ENCODE assay signal across 8 cellular contexts in genomic region chr5:1763548-1763911, GRCh38. TPM values are rescaled to one million over a fixed set of nuclear protein-coding genes. Genes with fewer than 3 reads are reported as not detected.
DNase-seq lines count a peak whose midpoint lies in the region; ATAC-seq and TF ChIP-seq lines count a peak whose summit lies in the region.

No MANE protein-coding gene starts in this region.

- no peak overlapping the region for H3K4me3 ChIP-seq in NB4 (ENCODE audit: low read depth, low read length)
- H3K4me3 ChIP-seq in retinal pigment epithelial cell (ENCODE audit: low read length): no peak overlapping the region

- TF ChIP-seq CTCF in NB4 (IDR thresholded peaks at IDR 0.05; ENCODE audit: low read depth, low read length) (peak; percentile 93), retinal pigment epithelial cell (conservative IDR thresholded peaks at IDR 0.05; ENCODE audit: low read depth, low read length) (peak; percentile 80)

- ATAC-seq in HG03135 (IDR thresholded peaks at IDR 0.05; ENCODE audit: unreplicated experiment): no peak

- DNase-seq in activated naive CD4-positive, alpha-beta T cell treated with Interleukin-2 at 50 U/mL for 16 hours: peak; percentile 45
- DNase-seq in activated naive CD4-positive, alpha-beta T cell (lab: John Stamatoyannopoulos, UW): no peak
- peak; percentile 71 for DNase-seq in NB4 (ENCODE audit: low read depth)
- peak; percentile 17 for DNase-seq in activated gamma-delta T cell treated with anti-CD3 and anti-CD28 coated beads, Interleukin-2, amount 50 U/mL, for 16 hours (ENCODE audit: low read depth)
- peak; percentile 61 for DNase-seq in glomerular endothelial cell (ENCODE audit: extremely low read depth, low read depth, low spot score)
- peak; percentile 2 for DNase-seq in retinal pigment epithelial cell (ENCODE audit: low read depth)
- no peak for DNase-seq in NCI-H1092 (lab: John Stamatoyannopoulos, UW)

- no peak for TF ChIP-seq POLR2A in NB4 (IDR thresholded peaks at IDR 0.05; ENCODE audit: extremely low read depth, insufficient read length)

RNA-seq across cellular contexts. Expression of gene MRPL36, which starts 36.1 kb away (rescaled TPM):
- 45.9 and 64.7 TPM in 2 replicates for total RNA-seq in glomerular endothelial cell

RNA-seq across cellular contexts. Expression of gene NDUFS6, which starts 37.7 kb away (rescaled TPM):
- 71.9 and 92.5 TPM in 2 replicates for total RNA-seq in glomerular endothelial cell

Comparison
In these comparisons a context has a peak if more than half of its experiments do, and no peak if none do; other contexts are left out.
1. DNase-seq: peak in activated naive CD4-positive, alpha-beta T cell treated with Interleukin-2 at 50 U/mL for 16 hours (single experiment), NB4 (single experiment), activated gamma-delta T cell treated with anti-CD3 and anti-CD28 coated beads, Interleukin-2, amount 50 U/mL, for 16 hours (single experiment), glomerular endothelial cell (single experiment) and retinal pigment epithelial cell (single experiment); none in activated naive CD4-positive, alpha-beta T cell (0 of 4) and NCI-H1092 (single experiment).